ENCODE assay signal across 7 cellular contexts in genomic region chr17:61402978-61403845, GRCh38. TPM values are rescaled to one million over a fixed set of nuclear protein-coding genes. Genes with fewer than 3 reads are reported as not detected.
DNase-seq lines count a peak whose midpoint lies in the region; ATAC-seq and TF ChIP-seq lines count a peak whose summit lies in the region.

No MANE protein-coding gene starts in this region.

- peak overlapping the region; percentile 27 to 78 for H3K27ac ChIP-seq in right atrium auricular region
- no peak overlapping the region for H3K27ac ChIP-seq in subcutaneous abdominal adipose tissue (ENCODE audit: low read depth, low read length)

- no peaks in the 10 kb centered on the region for H3K9me3 Mint-ChIP-seq in T-helper 1 cell treated with Interleukin-12 subunit alpha and Interleukin-12 subunit beta and Interleukin-4 antibody, amounts not matched to agents 30 μg/mL and 1 μg/mL, for 36 hours

- H3K36me3 ChIP-seq in right atrium auricular region = no peaks in the 10 kb centered on the region
- H3K36me3 ChIP-seq in subcutaneous abdominal adipose tissue (ENCODE audit: control insufficient read depth in 5 of 5, insufficient read depth in 5 of 5, low read length in 5 of 5) = peaks cover 0 to 9% (median 6%) of the 10 kb centered on the region in 5 donors

- H3K9me3 ChIP-seq in right atrium auricular region (no peaks in the 10 kb centered on the region), subcutaneous abdominal adipose tissue (ENCODE audit: control insufficient read depth in 5 of 5, low read length in 5 of 5) (no peaks in the 10 kb centered on the region)

- H3K27me3 Mint-ChIP-seq in T-helper 1 cell treated with Interleukin-12 subunit alpha and Interleukin-12 subunit beta and Interleukin-4 antibody, amounts not matched to agents 30 μg/mL and 1 μg/mL, for 36 hours (ENCODE audit: low read depth) = peaks cover 69% of the 10 kb centered on the region

- no peak overlapping the region for H3K9ac ChIP-seq in subcutaneous abdominal adipose tissue (ENCODE audit: low read length in 5 of 5)

- peak overlapping the region; percentile 13 to 61 for H3K4me3 ChIP-seq in right atrium auricular region
- H3K4me3 ChIP-seq in subcutaneous abdominal adipose tissue (ENCODE audit: low read depth in 1 of 5, low read length in 5 of 5) = peak overlapping the region in 4 of 5 donors; percentile 39 to 62 (median 55)

- H3K4me1 ChIP-seq in right atrium auricular region = peaks cover 0 to 53% of the 10 kb centered on the region in 2 donors
- peaks cover 5 to 73% (median 54%) of the 10 kb centered on the region in 5 donors for H3K4me1 ChIP-seq in subcutaneous abdominal adipose tissue (ENCODE audit: control insufficient read depth in 5 of 5, insufficient read depth in 5 of 5, low read length in 5 of 5)

- peaks cover 21% of the 10 kb centered on the region for H3K4me1 Mint-ChIP-seq in T-helper 1 cell treated with Interleukin-12 subunit alpha and Interleukin-12 subunit beta and Interleukin-4 antibody, amounts not matched to agents 30 μg/mL and 1 μg/mL, for 36 hours (ENCODE audit: low read depth)

- TF ChIP-seq CTCF in right atrium auricular region (IDR thresholded peaks at IDR 0.05) = no peak

- H3K4me3 Mint-ChIP-seq in T-helper 1 cell treated with Interleukin-12 subunit alpha and Interleukin-12 subunit beta and Interleukin-4 antibody, amounts not matched to agents 30 μg/mL and 1 μg/mL, for 36 hours = peak overlapping the region; percentile 57

- H3K27me3 ChIP-seq in right atrium auricular region = peaks cover 17 to 42% of the 10 kb centered on the region in 2 donors
- peaks cover 2 to 56% (median 53%) of the 10 kb centered on the region in 5 donors for H3K27me3 ChIP-seq in subcutaneous abdominal adipose tissue (ENCODE audit: control insufficient read depth in 5 of 5, insufficient read depth in 4 of 5, low read length in 5 of 5)

- peak overlapping the region; percentile 52 for H3K27ac Mint-ChIP-seq in T-helper 1 cell treated with Interleukin-12 subunit alpha and Interleukin-12 subunit beta and Interleukin-4 antibody, amounts not matched to agents 30 μg/mL and 1 μg/mL, for 36 hours

- peaks cover 2% of the 10 kb centered on the region for H3K36me3 Mint-ChIP-seq in T-helper 1 cell treated with Interleukin-12 subunit alpha and Interleukin-12 subunit beta and Interleukin-4 antibody, amounts not matched to agents 30 μg/mL and 1 μg/mL, for 36 hours (ENCODE audit: low read depth)

- ATAC-seq in HG03108 (IDR thresholded peaks at IDR 0.05; ENCODE audit: unreplicated experiment) = no peak

- DNase-seq in Kasumi-1 (lab: John Stamatoyannopoulos, UW) (peak; percentile 37 to 45), right atrium auricular region (ENCODE audit: low spot score) (no peak)
- no peak for DNase-seq in stimulated activated CD4-positive, alpha-beta T cell treated with anti-CD3 and anti-CD28 coated beads, Interleukin-4, amount 100 ng/mL, for 1 hour
- DNase-seq in NK-92 treated with Interleukin-12 subunit alpha and Interleukin-12 subunit beta, amount 100 ng/mL, for 24 hours (lab: John Stamatoyannopoulos, UW) = no peak

RNA-seq across cellular contexts. Expression of gene TBX2, which starts 3.6 kb away (rescaled TPM):
- total RNA-seq in right atrium auricular region = 1 to 10 TPM; 4.3 to 6.9 TPM

RNA-seq across cellular contexts. Expression of gene TBX4, which starts 49.0 kb away (rescaled TPM):
- not detected for total RNA-seq in right atrium auricular region

Comparison
In these comparisons a context has a peak if more than half of its experiments do, and no peak if none do; other contexts are left out.
1. DNase-seq: peak in Kasumi-1 (2 of 2); none in right atrium auricular region (single experiment), stimulated activated CD4-positive, alpha-beta T cell treated with anti-CD3 and anti-CD28 coated beads, Interleukin-4, amount 100 ng/mL, for 1 hour (single experiment) and NK-92 treated with Interleukin-12 subunit alpha and Interleukin-12 subunit beta, amount 100 ng/mL, for 24 hours (single experiment).